ENCODE assay signal across 13 cellular contexts in genomic region chr16:714079-714478, GRCh38. TPM values are rescaled to one million over a fixed set of nuclear protein-coding genes. Genes with fewer than 3 reads are reported as not detected.
A peak's percentile ranks its signal among the peaks of the same experiment; 100 is the strongest.
DNase-seq lines count a peak whose midpoint lies in the region; ATAC-seq, FAIRE-seq and TF ChIP-seq lines count a peak whose summit lies in the region.
"Had no signal": no experiment of that assay in that cellular context is flagged by ENCODE, and none has a peak within 500 bp of the region (broad histone marks: within the 10 kb centered on the region; RNA-seq: fewer than 3 reads in every experiment).

No MANE protein-coding gene starts in this region.

- POLR2A ChIA-PET in CD8-positive, alpha-beta T cell (lab: Charles Lee): interaction anchor here (0.7 to 4.7 kb wide), 5 partner anchors 10 to 71 kb away, joined by 3 to 53 read pairs (median 4); partner anchors contain the start of genes CCDC78, CIAO3 and HAGHL

- H3K27me3 Mint-ChIP-seq in CD8-positive, alpha-beta T cell (ENCODE audit: low read depth): peaks cover 10% of the 10 kb centered on the region
- no peaks in the 10 kb centered on the region for H3K27me3 Mint-ChIP-seq in astrocyte (ENCODE audit: low read depth, unreplicated experiment)

- peaks cover 18% of the 10 kb centered on the region for H3K79me1 ChIP-seq in mesenchymal stem cell (replicated peaks; ENCODE audit: low read length, poor library complexity, severe bottlenecking)

- H3K27me3 ChIP-seq in CD8-positive, alpha-beta T cell (ENCODE audit: insufficient read depth, low read length): peaks cover 19% of the 10 kb centered on the region
- H3K27me3 ChIP-seq in Karpas-422 (ENCODE audit: low read length) (no peaks in the 10 kb centered on the region), astrocyte (ENCODE audit: insufficient read depth, low read length) (no peaks in the 10 kb centered on the region), mesenchymal stem cell (ENCODE audit: control insufficient read depth in 1 of 2, insufficient read depth in 1 of 2, low read length in 2 of 2) (peaks cover 12 to 24% of the 10 kb centered on the region in 2 experiments), left lung (peaks cover 12 to 87% of the 10 kb centered on the region in 2 donors)

- no peak overlapping the region for H3K4ac ChIP-seq in mesenchymal stem cell (ENCODE audit: low read depth in 1 of 2, low read length in 2 of 2)

- H3K4me3 Mint-ChIP-seq in CD8-positive, alpha-beta T cell: peak overlapping the region; percentile 22
- H3K4me3 Mint-ChIP-seq in astrocyte (ENCODE audit: unreplicated experiment): peak overlapping the region; percentile 60

- intact Hi-C loops in CD8-positive, alpha-beta T cell (cut with DNase I, micrococcal nuclease): loop anchor here in 1 of 2 experiments (5.0 kb wide), 1 partner anchor 478 kb away; no protein-coding TSS in a partner anchor
- intact Hi-C loops in left lung (cut with DNase I): loop anchor here in 1 of 2 donors (5.0 kb wide), 1 partner anchor 68 kb away; no protein-coding TSS in a partner anchor

- H3K36me3 ChIP-seq in CD8-positive, alpha-beta T cell (ENCODE audit: insufficient read depth, low read length): no peaks in the 10 kb centered on the region
- H3K36me3 ChIP-seq in Karpas-422 (ENCODE audit: insufficient read depth, low read length): no peaks in the 10 kb centered on the region
- no peaks in the 10 kb centered on the region for H3K36me3 ChIP-seq in astrocyte (ENCODE audit: insufficient read depth, low read length)
- peaks cover 0 to 22% of the 10 kb centered on the region in 2 experiments for H3K36me3 ChIP-seq in mesenchymal stem cell (ENCODE audit: control insufficient read depth in 1 of 2, insufficient read depth in 2 of 2, low read depth in 1 of 2, low read length in 2 of 2)
- H3K36me3 ChIP-seq in left lung: no peaks in the 10 kb centered on the region
- H3K36me3 ChIP-seq: transverse colon had no signal

- no peak for TF ChIP-seq POLR2A in GM12891 (IDR thresholded peaks at IDR 0.05; ENCODE audit: low read depth, low read length)

- peak overlapping the region; percentile 35 for H4K91ac ChIP-seq in mesenchymal stem cell (ENCODE audit: low read length)

- no peak overlapping the region for H3K14ac ChIP-seq in mesenchymal stem cell (ENCODE audit: low read length in 2 of 2)

- no peak overlapping the region for H2BK5ac ChIP-seq in mesenchymal stem cell (ENCODE audit: low read depth, low read length, poor library complexity, severe bottlenecking)

- H3K4me1 ChIP-seq in CD8-positive, alpha-beta T cell (ENCODE audit: insufficient read depth, low read length): peaks cover 20% of the 10 kb centered on the region
- H3K4me1 ChIP-seq in Karpas-422 (ENCODE audit: low read length): peaks cover 46% of the 10 kb centered on the region
- H3K4me1 ChIP-seq in astrocyte (ENCODE audit: insufficient read depth, low read length): peaks cover 36% of the 10 kb centered on the region
- peaks cover 59% of the 10 kb centered on the region for H3K4me1 ChIP-seq in mesenchymal stem cell (ENCODE audit: control insufficient read depth, insufficient read depth, low read depth, low read length)
- H3K4me1 ChIP-seq in left lung: peaks cover 11 to 41% of the 10 kb centered on the region in 2 donors

- H3K36me3 Mint-ChIP-seq in CD8-positive, alpha-beta T cell: no peaks in the 10 kb centered on the region
- H3K36me3 Mint-ChIP-seq in astrocyte (ENCODE audit: low read depth, unreplicated experiment): no peaks in the 10 kb centered on the region

- peak overlapping the region; percentile 41 for H2BK15ac ChIP-seq in mesenchymal stem cell (ENCODE audit: low read depth, poor library complexity, severe bottlenecking)

- H2AFZ ChIP-seq in Karpas-422 (ENCODE audit: low read length) (no peak overlapping the region), astrocyte (ENCODE audit: low read depth, low read length) (no peak overlapping the region), mesenchymal stem cell (ENCODE audit: low read depth, low read length) (no peak overlapping the region)

- no peaks in the 10 kb centered on the region for H3K9me2 ChIP-seq in Karpas-422 (replicated peaks; ENCODE audit: insufficient read depth, low read length)

- H3K79me2 ChIP-seq in Karpas-422 (ENCODE audit: low read length) (peaks cover 4% of the 10 kb centered on the region; the same call in 1 of the 2 replicates), astrocyte (ENCODE audit: insufficient read depth, low read length) (peaks cover 7% of the 10 kb centered on the region)

- ATAC-seq in CD8-positive, alpha-beta T cell: no peak
- no peak for ATAC-seq in HG03139 (IDR thresholded peaks at IDR 0.05; ENCODE audit: unreplicated experiment)
- ATAC-seq in left lung: no peak

- CTCF ChIA-PET in CD8-positive, alpha-beta T cell (lab: Charles Lee): interaction anchor here (2.2 to 17.6 kb wide), 4 partner anchors 10 to 73 kb away, joined by 10 to 353 read pairs (median 130); partner anchors contain the start of genes ANTKMT, CCDC78, CHTF18 and CIAO3

- H4K8ac ChIP-seq in mesenchymal stem cell (ENCODE audit: low read length): no peak overlapping the region

- peaks cover 16% of the 10 kb centered on the region for H3K4me1 Mint-ChIP-seq in CD8-positive, alpha-beta T cell (ENCODE audit: low read depth)
- peaks cover 8% of the 10 kb centered on the region for H3K4me1 Mint-ChIP-seq in astrocyte (ENCODE audit: low read depth, unreplicated experiment)

- WGBS in mesenchymal stem cell: 84% methylated on average over 11 of the region's 11 CpGs

- H2BK12ac ChIP-seq in mesenchymal stem cell (ENCODE audit: low read length in 2 of 2): peak overlapping the region in 1 of 2 experiments; percentile 84

- FAIRE-seq in astrocyte (lab: Jason Lieb, UNC) (no peak), GM12891 (lab: Jason Lieb, UNC) (no peak)
- FAIRE-seq: kidney, TTC549 had no signal

- no peak overlapping the region for H3K27ac ChIP-seq in CD8-positive, alpha-beta T cell (ENCODE audit: low read depth, low read length)
- no peak overlapping the region for H3K27ac ChIP-seq in Karpas-422 (ENCODE audit: low read length)
- H3K27ac ChIP-seq in astrocyte (ENCODE audit: low read depth, low read length): no peak overlapping the region
- no peak overlapping the region for H3K27ac ChIP-seq in mesenchymal stem cell (ENCODE audit: low read length, poor library complexity, severe bottlenecking)
- no peak overlapping the region for H3K27ac ChIP-seq in left lung
- H3K27ac ChIP-seq: transverse colon had no signal

- H3K4me2 ChIP-seq in Karpas-422 (ENCODE audit: low read depth, low read length, poor library complexity, severe bottlenecking): peak overlapping the region; percentile 48
- no peak overlapping the region for H3K4me2 ChIP-seq in astrocyte (ENCODE audit: low read length)
- no peak overlapping the region for H3K4me2 ChIP-seq in mesenchymal stem cell (ENCODE audit: low read length, poor library complexity, severe bottlenecking)

- no peak overlapping the region for H3K18ac ChIP-seq in mesenchymal stem cell (ENCODE audit: low read depth in 1 of 2, low read length in 2 of 2)

- no peak for TF ChIP-seq CTCF in CD8-positive, alpha-beta T cell (IDR thresholded peaks at IDR 0.05)
- TF ChIP-seq CTCF in astrocyte (IDR thresholded peaks at IDR 0.05; ENCODE audit: insufficient read depth, low read depth, low read length) (no peak), left lung (IDR thresholded peaks at IDR 0.05) (no peak)

- DNase-seq in CD8-positive, alpha-beta T cell: no peak
- DNase-seq in Karpas-422 (no peak), astrocyte (ENCODE audit: low read depth) (no peak), mesenchymal stem cell (no peak), GM12891 (ENCODE audit: insufficient read length, low spot score) (no peak), left lung (no peak)
- no peak for DNase-seq in activated CD8-positive, alpha-beta memory T cell treated with anti-CD3 and anti-CD28 coated beads for 24 hours
- DNase-seq: NCI-H2029 treated with DMSO at 0.1 percent for 48 hours, SIG-M5 had no signal

- H2AK5ac ChIP-seq in mesenchymal stem cell (ENCODE audit: low read length, severe bottlenecking): no peak overlapping the region

- H3K9me3 ChIP-seq in CD8-positive, alpha-beta T cell (ENCODE audit: low read length): no peaks in the 10 kb centered on the region
- H3K9me3 ChIP-seq in Karpas-422 (ENCODE audit: low read length): no peaks in the 10 kb centered on the region
- H3K9me3 ChIP-seq in astrocyte (ENCODE audit: insufficient read depth, low read depth, low read length): no peaks in the 10 kb centered on the region
- H3K9me3 ChIP-seq in mesenchymal stem cell (ENCODE audit: control insufficient read depth, low read length): no peaks in the 10 kb centered on the region
- no peaks in the 10 kb centered on the region for H3K9me3 ChIP-seq in left lung
- H3K9me3 ChIP-seq: transverse colon had no signal

- no peak overlapping the region for H2BK120ac ChIP-seq in mesenchymal stem cell (ENCODE audit: low read depth, low read length)

- H3K23ac ChIP-seq in mesenchymal stem cell (ENCODE audit: low read length in 2 of 2): no peak overlapping the region

- no peak overlapping the region for H3K27ac Mint-ChIP-seq in CD8-positive, alpha-beta T cell
- peak overlapping the region; percentile 58 for H3K27ac Mint-ChIP-seq in astrocyte (ENCODE audit: unreplicated experiment)

- H3K9ac ChIP-seq in Karpas-422 (ENCODE audit: low read length) (no peak overlapping the region), astrocyte (ENCODE audit: low read length) (no peak overlapping the region), mesenchymal stem cell (ENCODE audit: low read length) (no peak overlapping the region)

- H3K4me3 ChIP-seq in CD8-positive, alpha-beta T cell (ENCODE audit: low read depth, low read length): no peak overlapping the region
- H3K4me3 ChIP-seq in Karpas-422 (ENCODE audit: low read length): no peak overlapping the region
- no peak overlapping the region for H3K4me3 ChIP-seq in astrocyte (ENCODE audit: insufficient read depth, low read depth, low read length)
- H3K4me3 ChIP-seq in mesenchymal stem cell (ENCODE audit: insufficient read depth in 1 of 2, low read depth in 1 of 2, low read length in 2 of 2): no peak overlapping the region
- no peak overlapping the region for H3K4me3 ChIP-seq in left lung

- H3K9me3 Mint-ChIP-seq in CD8-positive, alpha-beta T cell: no peaks in the 10 kb centered on the region
- H3K9me3 Mint-ChIP-seq in astrocyte (ENCODE audit: unreplicated experiment): no peaks in the 10 kb centered on the region

- H4K20me1 ChIP-seq in Karpas-422 (ENCODE audit: insufficient read depth, low read depth, low read length) (peaks cover 38% of the 10 kb centered on the region), astrocyte (ENCODE audit: insufficient read depth, low read length) (peaks cover 34% of the 10 kb centered on the region)

RNA-seq across cellular contexts. Expression of gene METRN, which starts 0.8 kb away (rescaled TPM):
- total RNA-seq in CD8-positive, alpha-beta T cell: 10 to 100 TPM in 1 of 2 experiments, 1 to 10 TPM in 1; 9.2 to 10.1 TPM
- 25.2 and 132 TPM in 2 replicates for total RNA-seq in Karpas-422 (2014; rRNA removed; shearing (Covaris generic); ENCODE audit: low replicate concordance)
- total RNA-seq in astrocyte: 30.1 and 31.5 TPM in 2 replicates
- polyA plus RNA-seq in mesenchymal stem cell (2013, experiment 1 of 2): 27.2 TPM
- 28.1 TPM for polyA plus RNA-seq in mesenchymal stem cell (2013, experiment 2 of 2)
- polyA plus RNA-seq in GM12891 (2012; ENCODE audit: low read depth, missing spikeins): 0.98 TPM
- 10 to 100 TPM; 37.0 to 57.3 TPM for total RNA-seq in left lung

RNA-seq across cellular contexts. Expression of gene ANTKMT, which starts 6.9 kb away (rescaled TPM):
- total RNA-seq in CD8-positive, alpha-beta T cell: 10 to 100 TPM; 24.7 to 29.6 TPM
- 19.8 and 53.3 TPM in 2 replicates for total RNA-seq in Karpas-422 (2014; rRNA removed; shearing (Covaris generic); ENCODE audit: low replicate concordance)
- 22.6 and 26.6 TPM in 2 replicates for total RNA-seq in astrocyte
- polyA plus RNA-seq in mesenchymal stem cell (2013, experiment 1 of 2): 28.0 TPM
- polyA plus RNA-seq in mesenchymal stem cell (2013, experiment 2 of 2): 27.0 TPM
- 14.0 TPM for polyA plus RNA-seq in GM12891 (2012; ENCODE audit: low read depth, missing spikeins)
- 10 to 100 TPM; 45.8 to 52.9 TPM for total RNA-seq in left lung

RNA-seq across cellular contexts. Expression of gene FBXL16, which starts 8.5 kb away (rescaled TPM):
- total RNA-seq in CD8-positive, alpha-beta T cell: 1 to 10 TPM; 4.4 to 4.6 TPM
- 0.48 and 2.1 TPM in 2 replicates for total RNA-seq in Karpas-422 (2014; rRNA removed; shearing (Covaris generic); ENCODE audit: low replicate concordance)
- total RNA-seq in astrocyte: 3.7 and 5.2 TPM in 2 replicates
- 0.28 TPM for polyA plus RNA-seq in mesenchymal stem cell (2013, experiment 1 of 2)
- 0.34 TPM for polyA plus RNA-seq in mesenchymal stem cell (2013, experiment 2 of 2)
- 0.36 TPM for polyA plus RNA-seq in GM12891 (2012; ENCODE audit: low read depth, missing spikeins)
- total RNA-seq in left lung: 1 to 10 TPM in 1 of 2 donors, under 1 TPM in 1; 0.50 to 5.7 TPM

RNA-seq across cellular contexts. Expression of gene CCDC78, which starts 12.2 kb away (rescaled TPM):
- total RNA-seq in CD8-positive, alpha-beta T cell: 1 to 10 TPM; 3.6 to 5.5 TPM
- total RNA-seq in Karpas-422 (2014; rRNA removed; shearing (Covaris generic); ENCODE audit: low replicate concordance): 29.4 and 110 TPM in 2 replicates
- total RNA-seq in astrocyte (2.1 and 4.7 TPM in 2 replicates), left lung (10 to 100 TPM in 1 of 2 donors, under 1 TPM in 1; 0.96 to 13.7 TPM)
- polyA plus RNA-seq in mesenchymal stem cell (2013, experiment 1 of 2): 2.5 TPM
- 2.1 TPM for polyA plus RNA-seq in mesenchymal stem cell (2013, experiment 2 of 2)
- polyA plus RNA-seq in GM12891 (2012; ENCODE audit: low read depth, missing spikeins): 5.3 TPM

RNA-seq across cellular contexts. Expression of gene HAGHL, which starts 12.8 kb away (rescaled TPM):
- 10 to 100 TPM; 17.5 to 21.8 TPM for total RNA-seq in CD8-positive, alpha-beta T cell
- 57.4 and 159 TPM in 2 replicates for total RNA-seq in Karpas-422 (2014; rRNA removed; shearing (Covaris generic); ENCODE audit: low replicate concordance)
- total RNA-seq in astrocyte (15.5 and 17.6 TPM in 2 replicates), left lung (1 to 10 TPM; 8.7 to 9.9 TPM)
- 9.4 TPM for polyA plus RNA-seq in mesenchymal stem cell (2013, experiment 1 of 2)
- 9.7 TPM for polyA plus RNA-seq in mesenchymal stem cell (2013, experiment 2 of 2)
- polyA plus RNA-seq in GM12891 (2012; ENCODE audit: low read depth, missing spikeins): 9.3 TPM
